In the genomic region with DNA sequence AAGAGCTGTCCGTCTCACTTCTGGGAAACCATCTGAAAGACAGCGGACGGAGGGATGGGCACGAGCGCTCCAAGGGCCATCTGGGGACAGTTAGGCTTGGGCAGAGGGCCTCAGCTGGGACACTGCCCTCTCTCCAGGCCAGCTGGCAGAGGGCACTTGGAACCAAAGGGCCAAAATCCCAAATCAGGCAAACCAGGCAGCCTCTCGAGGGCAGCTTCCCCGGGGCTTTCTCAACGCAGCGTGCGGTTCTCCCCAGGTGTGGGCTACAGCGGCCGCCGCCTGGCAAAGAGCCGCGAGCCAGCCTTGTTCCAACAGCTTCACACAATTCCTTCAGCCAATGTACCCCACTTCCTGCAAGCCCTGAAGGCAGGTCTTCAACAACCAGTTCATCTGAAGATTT, we compare ENCODE assay signal across 1 cellular context.
TF ChIP-seq lines count a peak whose summit lies in the region.

No MANE protein-coding gene starts in this region.

TF ChIP-seq in WTC11, 78 proteins besides CTCF, POLR2A, EP300 and RAD21 (continued from another document):
- TF ChIP-seq, protein P1, sequence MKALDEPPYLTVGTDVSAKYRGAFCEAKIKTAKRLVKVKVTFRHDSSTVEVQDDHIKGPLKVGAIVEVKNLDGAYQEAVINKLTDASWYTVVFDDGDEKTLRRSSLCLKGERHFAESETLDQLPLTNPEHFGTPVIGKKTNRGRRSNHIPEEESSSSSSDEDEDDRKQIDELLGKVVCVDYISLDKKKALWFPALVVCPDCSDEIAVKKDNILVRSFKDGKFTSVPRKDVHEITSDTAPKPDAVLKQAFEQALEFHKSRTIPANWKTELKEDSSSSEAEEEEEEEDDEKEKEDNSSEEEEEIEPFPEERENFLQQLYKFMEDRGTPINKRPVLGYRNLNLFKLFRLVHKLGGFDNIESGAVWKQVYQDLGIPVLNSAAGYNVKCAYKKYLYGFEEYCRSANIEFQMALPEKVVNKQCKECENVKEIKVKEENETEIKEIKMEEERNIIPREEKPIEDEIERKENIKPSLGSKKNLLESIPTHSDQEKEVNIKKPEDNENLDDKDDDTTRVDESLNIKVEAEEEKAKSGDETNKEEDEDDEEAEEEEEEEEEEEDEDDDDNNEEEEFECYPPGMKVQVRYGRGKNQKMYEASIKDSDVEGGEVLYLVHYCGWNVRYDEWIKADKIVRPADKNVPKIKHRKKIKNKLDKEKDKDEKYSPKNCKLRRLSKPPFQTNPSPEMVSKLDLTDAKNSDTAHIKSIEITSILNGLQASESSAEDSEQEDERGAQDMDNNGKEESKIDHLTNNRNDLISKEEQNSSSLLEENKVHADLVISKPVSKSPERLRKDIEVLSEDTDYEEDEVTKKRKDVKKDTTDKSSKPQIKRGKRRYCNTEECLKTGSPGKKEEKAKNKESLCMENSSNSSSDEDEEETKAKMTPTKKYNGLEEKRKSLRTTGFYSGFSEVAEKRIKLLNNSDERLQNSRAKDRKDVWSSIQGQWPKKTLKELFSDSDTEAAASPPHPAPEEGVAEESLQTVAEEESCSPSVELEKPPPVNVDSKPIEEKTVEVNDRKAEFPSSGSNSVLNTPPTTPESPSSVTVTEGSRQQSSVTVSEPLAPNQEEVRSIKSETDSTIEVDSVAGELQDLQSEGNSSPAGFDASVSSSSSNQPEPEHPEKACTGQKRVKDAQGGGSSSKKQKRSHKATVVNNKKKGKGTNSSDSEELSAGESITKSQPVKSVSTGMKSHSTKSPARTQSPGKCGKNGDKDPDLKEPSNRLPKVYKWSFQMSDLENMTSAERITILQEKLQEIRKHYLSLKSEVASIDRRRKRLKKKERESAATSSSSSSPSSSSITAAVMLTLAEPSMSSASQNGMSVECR (CRISPR knock-in tag; IDR thresholded peaks at IDR 0.05; ENCODE audit: borderline replicate concordance): no peak
